In genomic region chr19:4130635-4131438, GRCh38 we compare ENCODE assay signal across 8 cellular contexts. TPM values are rescaled to one million over a fixed set of nuclear protein-coding genes. Genes with fewer than 3 reads are reported as not detected.
A peak's percentile ranks its signal among the peaks of the same experiment; 100 is the strongest.
DNase-seq lines count a peak whose midpoint lies in the region; ATAC-seq, FAIRE-seq and TF ChIP-seq lines count a peak whose summit lies in the region.

No MANE protein-coding gene starts in this region.

- ATAC-seq in HG02981 (IDR thresholded peaks at IDR 0.05; ENCODE audit: unreplicated experiment) = no peak
- ATAC-seq in HG03342 (IDR thresholded peaks at IDR 0.05; ENCODE audit: unreplicated experiment) = no peak
- no peak for ATAC-seq in GM18867 (IDR thresholded peaks at IDR 0.05; ENCODE audit: unreplicated experiment)
- no peak for ATAC-seq in HG02840 (IDR thresholded peaks at IDR 0.05; ENCODE audit: low FRiP score, unreplicated experiment)

- no peak for TF ChIP-seq POLR2A in esophagus squamous epithelium (IDR thresholded peaks at IDR 0.05)

- H3K27ac ChIP-seq in esophagus squamous epithelium = peak overlapping the region; percentile 54 to 86 (median 80)

- peak; percentile 99 for FAIRE-seq in G401.6 (lab: Jason Lieb, UNC)

- H3K9me3 ChIP-seq in esophagus squamous epithelium = no peaks in the 10 kb centered on the region

- H3K4me1 ChIP-seq in esophagus squamous epithelium = peaks cover 0 to 33% (median 5%) of the 10 kb centered on the region in 3 donors

- peaks cover 0 to 13% (median 0%) of the 10 kb centered on the region in 4 donors for H3K27me3 ChIP-seq in esophagus squamous epithelium

- 28 to 42% methylated on average over 6 to 10 of the region's 10 CpGs for WGBS in esophagus squamous epithelium, 2 donors

- H3K4me3 ChIP-seq in esophagus squamous epithelium (no peak overlapping the region), retinal pigment epithelial cell (ENCODE audit: low read length) (no peak overlapping the region)

- DNase-seq in RKO (ENCODE audit: low spot score) (peak; percentile 53), esophagus squamous epithelium (lab: John Stamatoyannopoulos, UW) (no peak), retinal pigment epithelial cell (ENCODE audit: low read depth) (peak; percentile 66)

- intact Hi-C loops in esophagus squamous epithelium (cut with DNase I) = loop anchor here (10.0 kb wide), 2 partner anchors 76 to 146 kb away; partner anchors contain the start of gene EEF2

- no peaks in the 10 kb centered on the region for H3K36me3 ChIP-seq in esophagus squamous epithelium

- no peak for TF ChIP-seq CTCF in esophagus squamous epithelium (IDR thresholded peaks at IDR 0.05)
- TF ChIP-seq CTCF in retinal pigment epithelial cell (conservative IDR thresholded peaks at IDR 0.05; ENCODE audit: low read depth, low read length) = no peak

RNA-seq across cellular contexts. Expression of gene MAP2K2, which starts 6.9 kb away (rescaled TPM):
- total RNA-seq in esophagus squamous epithelium = 100 to 1,000 TPM in 1 of 4 donors, 10 to 100 TPM in 3; 76.9 to 128 (median 93.8) TPM

RNA-seq across cellular contexts. Expression of gene CREB3L3, which starts 22.6 kb away (rescaled TPM):
- total RNA-seq in esophagus squamous epithelium = not detected

RNA-seq across cellular contexts. Expression of gene SIRT6, which starts 51.5 kb away (rescaled TPM):
- total RNA-seq in esophagus squamous epithelium = 10 to 100 TPM in 3 of 4 donors, 1 to 10 TPM in 1; 9.0 to 23.3 (median 18.3) TPM

RNA-seq across cellular contexts. Expression of gene ANKRD24, which starts 51.7 kb away (rescaled TPM):
- total RNA-seq in esophagus squamous epithelium = 1 to 10 TPM in 1 of 4 donors, under 1 TPM in 3; 0.04 to 2.0 (median 0.44) TPM
